In genomic region chr1:153727463-153728304, GRCh38 we compare ENCODE assay signal across 8 cellular contexts. TPM values are rescaled to one million over a fixed set of nuclear protein-coding genes. Genes with fewer than 3 reads are reported as not detected.
DNase-seq lines count a peak whose midpoint lies in the region; ATAC-seq and TF ChIP-seq lines count a peak whose summit lies in the region.

INTS3 (plus strand) TSS chr1:153728050; CDS start chr1:153728635, 585 bp downstream.

- H3K4me1 ChIP-seq in ovary (ENCODE audit: insufficient read depth) = peaks cover 2% of the 10 kb centered on the region
- peaks cover 19 to 24% of the 10 kb centered on the region in 2 donors for H3K4me1 ChIP-seq in thyroid gland

- intact Hi-C loops in Right ventricle myocardium inferior (cut with DNase I) = loop anchor here (1.0 to 2.0 kb wide), 2 partner anchors 29 to 47 kb away; partner anchors contain the start of gene SLC27A3
- intact Hi-C loops in ovary (cut with DNase I) = loop anchor here in 1 of 4 donors (2.0 kb wide), 1 partner anchor 29 kb away; no protein-coding TSS in a partner anchor
- intact Hi-C loops in thyroid gland (cut with DNase I) = no loop called here

- DNase-seq in GM12865 (ENCODE audit: low read depth) (peak; percentile 100), NCI-H1417 (lab: John Stamatoyannopoulos, UW) (peak; percentile 99 to 100 (median 100)), SW 1271 (lab: John Stamatoyannopoulos, UW) (peak; percentile 94 to 96), Right ventricle myocardium inferior (ENCODE audit: missing footprints) (peak; percentile 100), ovary (peak; percentile 99 to 100 (median 99)), thyroid gland (peak; percentile 99 to 100)
- peak; percentile 99 for DNase-seq in activated naive CD8-positive, alpha-beta T cell treated with anti-CD3 and anti-CD28 coated beads, Interleukin-2, amount 50 U/mL, for 16 hours (ENCODE audit: low read depth, low spot score)

- TF ChIP-seq CTCF in GM12865 (IDR thresholded peaks at IDR 0.05; ENCODE audit: insufficient read depth, low read depth, low read length, missing control alignments) = no peak
- no peak for TF ChIP-seq CTCF in ovary (IDR thresholded peaks at IDR 0.05)
- TF ChIP-seq CTCF in thyroid gland (IDR thresholded peaks at IDR 0.05) = no peak

- peak; percentile 69 for TF ChIP-seq POLR2A in ovary (IDR thresholded peaks at IDR 0.05)
- peak in 1 of 2 donors; percentile 58 for TF ChIP-seq POLR2A in thyroid gland (IDR thresholded peaks at IDR 0.05)

- TF ChIP-seq EP300 in ovary (IDR thresholded peaks at IDR 0.05) = no peak

- WGBS in ovary, 3 donors = 0 to 1% (median 1%) methylated on average over 45 to 49 of the region's 49 CpGs
- 0% methylated on average over 8 to 40 of the region's 49 CpGs for WGBS in thyroid gland, 2 donors

- peak; percentile 97 for ATAC-seq in HG02759 (IDR thresholded peaks at IDR 0.05; ENCODE audit: unreplicated experiment)
- ATAC-seq in Right ventricle myocardium inferior = peak; percentile 99

- no peaks in the 10 kb centered on the region for H3K9me3 ChIP-seq in ovary
- no peaks in the 10 kb centered on the region for H3K9me3 ChIP-seq in thyroid gland

- H3K4me3 ChIP-seq in GM12865 (ENCODE audit: low read depth, low read length) (peak within 1 kb of the TSS; percentile 97), ovary (peak within 1 kb of the TSS; percentile 74), thyroid gland (replicated peaks in 1 of 3) (peak within 1 kb of the TSS; percentile 80 to 99 (median 84))

- H3K27me3 ChIP-seq in ovary = no peaks in the 10 kb centered on the region
- no peaks in the 10 kb centered on the region for H3K27me3 ChIP-seq in thyroid gland

- peak within 1 kb of the TSS; percentile 90 to 94 for H3K27ac ChIP-seq in ovary
- H3K27ac ChIP-seq in thyroid gland = peak within 1 kb of the TSS; percentile 92 to 99 (median 99)

- H3K36me3 ChIP-seq in ovary = no peaks in the 10 kb centered on the region
- no peaks in the 10 kb centered on the region for H3K36me3 ChIP-seq in thyroid gland

RNA-seq across cellular contexts. Expression of gene INTS3, which starts in this region (rescaled TPM):
- total RNA-seq in Right ventricle myocardium inferior = 33.0 TPM
- total RNA-seq in ovary = 10 to 100 TPM; 49.5 to 74.4 (median 58.6) TPM
- 10 to 100 TPM; 41.6 to 54.5 TPM for polyA plus RNA-seq in ovary
- total RNA-seq in thyroid gland = 10 to 100 TPM; 50.0 to 60.9 (median 56.3) TPM

Comparison
In these comparisons a context has a peak if more than half of its experiments do, and no peak if none do; other contexts are left out.
1. Peak in every context shown above with its lines: DNase-seq, ATAC-seq, H3K4me3 ChIP-seq and H3K27ac ChIP-seq.